In genomic region chr12:124730455-124730932, GRCh38 we compare ENCODE assay signal across 11 cellular contexts.
DNase-seq lines count a peak whose midpoint lies in the region; ATAC-seq and TF ChIP-seq lines count a peak whose summit lies in the region.
"Had no signal": no experiment of that assay in that cellular context is flagged by ENCODE, and none has a peak within 500 bp of the region (broad histone marks: within the 10 kb centered on the region; RNA-seq: fewer than 3 reads in every experiment).

No MANE protein-coding gene starts in this region.

- 32 to 48% methylated on average over 3 of the region's 3 CpGs for WGBS in esophagus squamous epithelium, 2 donors
- WGBS in psoas muscle, 3 donors, result 54 to 56% (median 55%) methylated on average over 3 of the region's 3 CpGs

- TF ChIP-seq CTCF in esophagus squamous epithelium (IDR thresholded peaks at IDR 0.05) (no peak), mucosa of descending colon (IDR thresholded peaks at IDR 0.05) (no peak), psoas muscle (IDR thresholded peaks at IDR 0.05) (no peak), natural killer cell (IDR thresholded peaks at IDR 0.05) (no peak)

- no peak for TF ChIP-seq POLR2A in esophagus squamous epithelium (IDR thresholded peaks at IDR 0.05)

- peak; percentile 22 for ATAC-seq in mucosa of descending colon
- no peak for ATAC-seq in psoas muscle
- no peak for ATAC-seq in natural killer cell
- no peak for ATAC-seq in HG02973 (IDR thresholded peaks at IDR 0.05; ENCODE audit: unreplicated experiment)
- ATAC-seq: CD8-positive, alpha-beta T cell had no signal

- intact Hi-C loops in esophagus squamous epithelium (cut with DNase I) (no loop called here), mucosa of descending colon (cut with DNase I, micrococcal nuclease) (no loop called here), psoas muscle (cut with DNase I) (no loop called here), natural killer cell (cut with micrococcal nuclease) (no loop called here)

- H4K20me1 ChIP-seq in BLaER1 treated with 17β-estradiol and CSF1 and Interleukin-3, amounts not matched to agents 10 nM and 100 nM, result no peaks in the 10 kb centered on the region

- no peaks in the 10 kb centered on the region for H3K4me1 Mint-ChIP-seq in natural killer cell

- H3K27ac Mint-ChIP-seq in natural killer cell, result no peak overlapping the region
- H3K27ac Mint-ChIP-seq: CD8-positive, alpha-beta T cell had no signal

- peaks cover 48 to 83% (median 74%) of the 10 kb centered on the region in 10 experiments for H3K4me1 ChIP-seq in BLaER1 treated with 17β-estradiol and CSF1 and Interleukin-3, amounts not matched to agents 10 nM and 100 nM
- H3K4me1 ChIP-seq in esophagus squamous epithelium (peaks cover 0 to 39% (median 8%) of the 10 kb centered on the region in 3 donors), mucosa of descending colon (ENCODE audit: low read depth) (peaks cover 3% of the 10 kb centered on the region), psoas muscle (peaks cover 17% of the 10 kb centered on the region)

- peak; percentile 52 for DNase-seq in NCI-H748 (lab: John Stamatoyannopoulos, UW; ENCODE audit: unreplicated experiment)
- no peak for DNase-seq in esophagus squamous epithelium (lab: John Stamatoyannopoulos, UW)
- no peak for DNase-seq in mucosa of descending colon
- DNase-seq in psoas muscle, result no peak
- no peak for DNase-seq in natural killer cell
- no peak for DNase-seq in MV-4-11 (lab: John Stamatoyannopoulos, UW)
- DNase-seq: CD8-positive, alpha-beta T cell; hippocampal formation; occipital lobe had no signal

- no peaks in the 10 kb centered on the region for H3K36me3 Mint-ChIP-seq in natural killer cell
- H3K36me3 Mint-ChIP-seq: CD8-positive, alpha-beta T cell had no signal

- peak overlapping the region in 8 of 11 experiments; percentile 3 to 52 (median 16); a peak in 8 of 22 replicates for H3K27ac ChIP-seq in BLaER1 treated with 17β-estradiol and CSF1 and Interleukin-3, amounts not matched to agents 10 nM and 100 nM
- H3K27ac ChIP-seq in esophagus squamous epithelium, result peak overlapping the region in 3 of 4 donors; percentile 21 to 64 (median 39)
- H3K27ac ChIP-seq in psoas muscle, result no peak overlapping the region

- H3K9ac ChIP-seq in BLaER1 treated with 17β-estradiol and CSF1 and Interleukin-3, amounts not matched to agents 10 nM and 100 nM, result 0 out of 22 replicates have a peak overlapping the region, but pooled peaks of 1 of the 11 experiments have one; percentile 6

- no peak overlapping the region for H3K4me3 ChIP-seq in BLaER1 treated with 17β-estradiol and CSF1 and Interleukin-3, amounts not matched to agents 10 nM and 100 nM
- H3K4me3 ChIP-seq in esophagus squamous epithelium, result no peak overlapping the region
- H3K4me3 ChIP-seq in mucosa of descending colon, result no peak overlapping the region
- H3K4me3 ChIP-seq in psoas muscle, result no peak overlapping the region

- H3K27me3 ChIP-seq in BLaER1 treated with 17β-estradiol and CSF1 and Interleukin-3, amounts not matched to agents 10 nM and 100 nM, result no peaks in the 10 kb centered on the region
- H3K27me3 ChIP-seq in esophagus squamous epithelium (peaks cover 0 to 8% (median 0%) of the 10 kb centered on the region in 4 donors), psoas muscle (ENCODE audit: insufficient read depth in 3 of 3, low read length in 2 of 3) (no peaks in the 10 kb centered on the region)

- 0 out of 22 replicates have a peak, but pooled peaks cover 0 to 5% (median 0%) of the 10 kb centered on the region in 11 experiments for H3K36me3 ChIP-seq in BLaER1 treated with 17β-estradiol and CSF1 and Interleukin-3, amounts not matched to agents 10 nM and 100 nM
- no peaks in the 10 kb centered on the region for H3K36me3 ChIP-seq in esophagus squamous epithelium
- H3K36me3 ChIP-seq in mucosa of descending colon (ENCODE audit: low read depth), result no peaks in the 10 kb centered on the region
- H3K36me3 ChIP-seq in psoas muscle (ENCODE audit: insufficient read depth in 1 of 2, low read depth in 1 of 2), result no peaks in the 10 kb centered on the region

- H3K4me2 ChIP-seq in BLaER1 treated with 17β-estradiol and CSF1 and Interleukin-3, amounts not matched to agents 10 nM and 100 nM, result peak overlapping the region; percentile 29 to 65 (median 45); a peak in 19 of 22 replicates

- peaks cover 14 to 30% of the 10 kb centered on the region in 2 donors for H3K27me3 Mint-ChIP-seq in natural killer cell (ENCODE audit: low read depth in 2 of 2)

- peaks cover 9 to 24% (median 19%) of the 10 kb centered on the region in 11 experiments; a peak in 21 of 22 replicates for H3K9me3 ChIP-seq in BLaER1 treated with 17β-estradiol and CSF1 and Interleukin-3, amounts not matched to agents 10 nM and 100 nM (replicated peaks in 1 of 11)
- peaks cover 0 to 6% (median 0%) of the 10 kb centered on the region in 3 donors for H3K9me3 ChIP-seq in esophagus squamous epithelium
- no peaks in the 10 kb centered on the region for H3K9me3 ChIP-seq in mucosa of descending colon
- H3K9me3 ChIP-seq in psoas muscle, result no peaks in the 10 kb centered on the region

- H3K9me3 Mint-ChIP-seq in natural killer cell, result no peaks in the 10 kb centered on the region
- H3K9me3 Mint-ChIP-seq: CD8-positive, alpha-beta T cell had no signal

- no peak overlapping the region for H3K4me3 Mint-ChIP-seq in natural killer cell
- H3K4me3 Mint-ChIP-seq: CD8-positive, alpha-beta T cell had no signal
